In genomic region chr15:88623061-88623460, GRCh38 we compare ENCODE assay signal across 8 cellular contexts. TPM values are rescaled to one million over a fixed set of nuclear protein-coding genes. Genes with fewer than 3 reads are reported as not detected.
DNase-seq lines count a peak whose midpoint lies in the region; ATAC-seq, FAIRE-seq and TF ChIP-seq lines count a peak whose summit lies in the region.

No MANE protein-coding gene starts in this region.

- H3K79me1 ChIP-seq in H1 (ENCODE audit: low read depth, low read length): peaks cover 9% of the 10 kb centered on the region; the same call in 1 of the 2 replicates

- TF ChIP-seq RAD21 in H1 (IDR thresholded peaks at IDR 0.05 in 1 of 2, conservative IDR thresholded peaks at IDR 0.05 in 1 of 2; ENCODE audit: low read depth in 2 of 2, low read length in 2 of 2): no peak

- H3K14ac ChIP-seq in H1 (ENCODE audit: insufficient read length): no peak overlapping the region

- H4K5ac ChIP-seq in H1 (ENCODE audit: insufficient read length, low read depth, low read length): no peak overlapping the region

- H3K9ac ChIP-seq in H1 (replicated peaks in 1 of 4; ENCODE audit: extremely low read depth in 1 of 4, low read depth in 3 of 4, low read length in 3 of 4): peak overlapping the region in 2 of 4 experiments; percentile 22 to 62; a peak in 2 of 7 replicates

- ATAC-seq in SK-N-SH treated with all-trans-retinoic acid at 6 μM for 48 hours: peak; percentile 72
- ATAC-seq in omental fat pad (ENCODE audit: low FRiP score): peak; percentile 80
- no peak for ATAC-seq in GM21423 (IDR thresholded peaks at IDR 0.05; ENCODE audit: unreplicated experiment)

- no peak overlapping the region for H2BK120ac ChIP-seq in H1 (replicated peaks; ENCODE audit: low read depth, low read length)

- no peak for TF ChIP-seq CTCF in H1 (IDR thresholded peaks at IDR 0.05; ENCODE audit: control extremely low read depth in 1 of 3, insufficient read depth in 1 of 3, low read depth in 1 of 3, low read length in 3 of 3)
- no peak for TF ChIP-seq CTCF in omental fat pad (IDR thresholded peaks at IDR 0.05)

- no peak overlapping the region for H2BK12ac ChIP-seq in H1 (ENCODE audit: low read depth, low read length)

- no peak for TF ChIP-seq EP300 in H1 (IDR thresholded peaks at IDR 0.05; ENCODE audit: borderline replicate concordance in 1 of 2, low read depth in 2 of 2, low read length in 2 of 2)

- no peak overlapping the region for H3K56ac ChIP-seq in H1 (replicated peaks; ENCODE audit: insufficient read length, low read depth, low read length)

- no peak overlapping the region for H3K4ac ChIP-seq in H1 (replicated peaks; ENCODE audit: insufficient read length, low read depth, low read length)

- H4K20me1 ChIP-seq in H1 (replicated peaks in 1 of 2; ENCODE audit: control insufficient read depth in 1 of 2, insufficient read depth in 2 of 2, low read length in 2 of 2): peaks cover 49% of the 10 kb centered on the region in 2 experiments

- H3K23me2 ChIP-seq in H1 (ENCODE audit: low read depth, low read length): peaks cover 19% of the 10 kb centered on the region

- POLR2A ChIA-PET in H1 (lab: Charles Lee; ENCODE audit: partially characterized antibody): interaction anchor here (1.1 to 5.1 kb wide), 4 partner anchors 11 to 156 kb away, joined by 3 to 52 read pairs (median 12); partner anchors contain the start of genes MRPL46 and MRPS11

- H3K27me3 ChIP-seq in H1 (replicated peaks in 1 of 4; ENCODE audit: control insufficient read depth in 3 of 4, extremely low read depth in 1 of 4, insufficient read depth in 3 of 4, low read length in 3 of 4): no peaks in the 10 kb centered on the region

- H3K79me2 ChIP-seq in H1 (ENCODE audit: control insufficient read depth in 1 of 2, insufficient read depth in 2 of 2, low read length in 2 of 2): peaks cover 60 to 69% of the 10 kb centered on the region in 2 experiments

- WGBS in H1 (ENCODE audit: extremely low coverage in 1 of 2, insufficient coverage in 1 of 2, insufficient read length in 1 of 2, insufficient replicate concordance in 2 of 2, low coverage in 1 of 2, low lambda C conversion rate in 2 of 2, missing lambda C conversion rate in 1 of 2), 2 experiments: 70% methylated on average over 2 of the region's 2 CpGs; no CpG with 5 or more reads in 1 of the 2 experiments

- peak overlapping the region; percentile 85 to 93 for H3K4me2 ChIP-seq in H1 (ENCODE audit: insufficient read depth in 1 of 2, low read depth in 2 of 2, low read length in 2 of 2)

- H4K91ac ChIP-seq in H1 (replicated peaks; ENCODE audit: insufficient read length, low read length): no peak overlapping the region

- no peak overlapping the region for H2BK20ac ChIP-seq in H1 (ENCODE audit: low read length)

- peaks cover 18 to 39% (median 30%) of the 10 kb centered on the region in 4 experiments for H3K36me3 ChIP-seq in H1 (ENCODE audit: control insufficient read depth in 2 of 4, insufficient read depth in 4 of 4, low read length in 3 of 4)

- peaks cover 14 to 27% (median 16%) of the 10 kb centered on the region in 4 experiments for H3K4me1 ChIP-seq in H1 (replicated peaks in 1 of 4; ENCODE audit: control insufficient read depth in 3 of 4, insufficient read depth in 4 of 4, low read length in 3 of 4)

- H3K9me3 ChIP-seq in H1 (ENCODE audit: insufficient read depth in 2 of 2, low read depth in 1 of 2, low read length in 1 of 2): no peaks in the 10 kb centered on the region

- no peak overlapping the region for H2AFZ ChIP-seq in H1 (ENCODE audit: low read length)

- H3K27ac ChIP-seq in H1 (ENCODE audit: low read depth, low read length): no peak overlapping the region

- no peak overlapping the region for H4K8ac ChIP-seq in H1 (ENCODE audit: extremely low read depth, insufficient read depth, low read length)

- H2BK5ac ChIP-seq in H1 (ENCODE audit: low read depth, low read length): no peak overlapping the region

- peak; percentile 54 for DNase-seq in activated CD8-positive, alpha-beta memory T cell treated with anti-CD3 and anti-CD28 coated beads, Interleukin-2, amount 50 U/mL, for 4 hours
- no peak for DNase-seq in activated CD8-positive, alpha-beta memory T cell treated with anti-CD3 and anti-CD28 coated beads, Interleukin-2, amount 50 U/mL, for 48 hours
- DNase-seq in H1 (ENCODE audit: low read depth in 1 of 2, low spot score in 2 of 2) (no peak), omental fat pad (ENCODE audit: low spot score) (peak; percentile 62), Ammon's horn (ENCODE audit: low spot score) (no peak), NCI-H146 treated with DMSO at 0.1 percent for 48 hours (lab: John Stamatoyannopoulos, UW; ENCODE audit: unreplicated experiment) (no peak)

- H2AK5ac ChIP-seq in H1 (ENCODE audit: low read depth, low read length): no peak overlapping the region

- no peak overlapping the region for H3K23ac ChIP-seq in H1 (ENCODE audit: insufficient read length)

- no peak overlapping the region for H3K18ac ChIP-seq in H1 (ENCODE audit: extremely low read depth, low read length)

- FAIRE-seq in H1 (lab: Jason Lieb, UNC): no peak

- H2BK15ac ChIP-seq in H1 (ENCODE audit: low read length): no peak overlapping the region

- peak overlapping the region; percentile 81 to 99 (median 97); a peak in 7 of 8 replicates for H3K4me3 ChIP-seq in H1 (ENCODE audit: extremely low read depth in 1 of 4, insufficient read depth in 2 of 4, low read depth in 3 of 4, low read length in 4 of 4)

- TF ChIP-seq POLR2A in H1 (IDR thresholded peaks at IDR 0.05; ENCODE audit: control extremely low read depth in 1 of 2, low read depth in 2 of 2, low read length in 2 of 2): no peak; a peak in 1 of 3 replicates

- CTCF ChIA-PET in H1 (lab: Charles Lee; ENCODE audit: partially characterized antibody): interaction anchor here (2.0 to 2.1 kb wide), 3 partner anchors 10 to 41 kb away, joined by 7 to 11 read pairs (median 9); no protein-coding TSS in a partner anchor

TF ChIP-seq in SK-N-SH treated with all-trans-retinoic acid at 6 μM for 48 hours, 23 proteins besides CTCF, POLR2A, EP300 and RAD21 (continues in another document):
- TF ChIP-seq SNAI2 (CRISPR knock-in tag; IDR thresholded peaks at IDR 0.05): no peak

TF ChIP-seq in H1, 55 proteins besides CTCF, POLR2A, EP300 and RAD21:
- TF ChIP-seq CBX8 (IDR thresholded peaks at IDR 0.05; ENCODE audit: borderline replicate concordance, low read depth, low read length): no peak
- TF ChIP-seq CREB1 (IDR thresholded peaks at IDR 0.05): no peak
- no peak for TF ChIP-seq KDM1A (IDR thresholded peaks at IDR 0.05; ENCODE audit: borderline replicate concordance, low read length)
- TF ChIP-seq BRCA1 (IDR thresholded peaks at IDR 0.05; ENCODE audit: low read depth, low read length): no peak
- no peak for TF ChIP-seq ASH2L (IDR thresholded peaks at IDR 0.05; ENCODE audit: low read length)
- TF ChIP-seq TCF12 (IDR thresholded peaks at IDR 0.05; ENCODE audit: low read depth, low read length): no peak
- TF ChIP-seq YY1 (IDR thresholded peaks at IDR 0.05; ENCODE audit: low read depth, low read length): no peak
- no peak for TF ChIP-seq CHD2 (IDR thresholded peaks at IDR 0.05; ENCODE audit: low read length)
- TF ChIP-seq SRF (IDR thresholded peaks at IDR 0.05; ENCODE audit: low read depth, low read length): no peak
- no peak for TF ChIP-seq CBX5 (IDR thresholded peaks at IDR 0.05; ENCODE audit: low read depth, low read length)
- TF ChIP-seq CEBPB (IDR thresholded peaks at IDR 0.05; ENCODE audit: low read depth, low read length): no peak

RNA-seq across cellular contexts. Expression of gene AEN, which starts 1.9 kb away (rescaled TPM):
- total RNA-seq in H1 (2021; fragmentation: NEBNext Ultra II Directional; extraction: Animal tissue kit (Norgen Biotek cat#: 25700)): 122 and 125 TPM in 2 replicates
- polyA plus RNA-seq in H1 (2011; rRNA removed): 112 and 167 TPM in 2 replicates
- 150 TPM for polyA plus RNA-seq in H1 (2011; cell fraction: cytosol; rRNA removed)
- polyA plus RNA-seq in H1 (2011; cell fraction: nucleus; rRNA removed): 209 TPM
- 89.9 to 128 TPM (median 107 TPM) in 4 replicates for polyA plus RNA-seq in H1 (2012, experiment 1 of 2)
- 126 TPM for polyA plus RNA-seq in H1 (2012, experiment 2 of 2)
- 61.5 TPM for polyA plus RNA-seq in H1 (2013, experiment 1 of 2)
- 61.2 TPM for polyA plus RNA-seq in H1 (2013, experiment 2 of 2)
- polyA minus RNA-seq in H1 (2011; rRNA and poly(A)+ RNA removed): 157 and 180 TPM in 2 replicates
- 130 TPM for polyA minus RNA-seq in H1 (2011; cell fraction: cytosol; rRNA and poly(A)+ RNA removed)
- polyA minus RNA-seq in H1 (2011; cell fraction: nucleus; rRNA and poly(A)+ RNA removed): 229 TPM
- 10 to 100 TPM in 3 of 4 donors, 1 to 10 TPM in 1; 7.6 to 60.2 (median 25.2) TPM for total RNA-seq in omental fat pad

RNA-seq across cellular contexts. Expression of gene ISG20, which starts 15.8 kb away (rescaled TPM):
- 2.9 and 4.0 TPM in 2 replicates for total RNA-seq in H1 (2021; fragmentation: NEBNext Ultra II Directional; extraction: Animal tissue kit (Norgen Biotek cat#: 25700))
- polyA plus RNA-seq in H1 (2011; rRNA removed): 5.0 and 5.2 TPM in 2 replicates
- 5.5 TPM for polyA plus RNA-seq in H1 (2011; cell fraction: cytosol; rRNA removed)
- polyA plus RNA-seq in H1 (2011; cell fraction: nucleus; rRNA removed): 6.6 TPM
- polyA plus RNA-seq in H1 (2012, experiment 1 of 2): 2.5 to 5.7 TPM (median 4.1 TPM) in 4 replicates
- 3.0 TPM for polyA plus RNA-seq in H1 (2012, experiment 2 of 2)
- 3.1 TPM for polyA plus RNA-seq in H1 (2013, experiment 1 of 2)
- polyA plus RNA-seq in H1 (2013, experiment 2 of 2): 2.1 TPM
- 1.8 and 2.0 TPM in 2 replicates for polyA minus RNA-seq in H1 (2011; rRNA and poly(A)+ RNA removed)
- 0.81 TPM for polyA minus RNA-seq in H1 (2011; cell fraction: cytosol; rRNA and poly(A)+ RNA removed)
- polyA minus RNA-seq in H1 (2011; cell fraction: nucleus; rRNA and poly(A)+ RNA removed): 3.0 TPM
- total RNA-seq in omental fat pad: 10 to 100 TPM; 21.3 to 41.0 (median 27.8) TPM

Comparison
In these comparisons a context has a peak if more than half of its experiments do, and no peak if none do; other contexts are left out.
1. DNase-seq: peak in activated CD8-positive, alpha-beta memory T cell treated with anti-CD3 and anti-CD28 coated beads, Interleukin-2, amount 50 U/mL, for 4 hours (single experiment) and omental fat pad (single experiment); none in activated CD8-positive, alpha-beta memory T cell treated with anti-CD3 and anti-CD28 coated beads, Interleukin-2, amount 50 U/mL, for 48 hours (single experiment), H1 (0 of 2), Ammon's horn (single experiment) and NCI-H146 treated with DMSO at 0.1 percent for 48 hours (single experiment).